ENCODE assay signal across 34 cellular contexts in the genomic region with DNA sequence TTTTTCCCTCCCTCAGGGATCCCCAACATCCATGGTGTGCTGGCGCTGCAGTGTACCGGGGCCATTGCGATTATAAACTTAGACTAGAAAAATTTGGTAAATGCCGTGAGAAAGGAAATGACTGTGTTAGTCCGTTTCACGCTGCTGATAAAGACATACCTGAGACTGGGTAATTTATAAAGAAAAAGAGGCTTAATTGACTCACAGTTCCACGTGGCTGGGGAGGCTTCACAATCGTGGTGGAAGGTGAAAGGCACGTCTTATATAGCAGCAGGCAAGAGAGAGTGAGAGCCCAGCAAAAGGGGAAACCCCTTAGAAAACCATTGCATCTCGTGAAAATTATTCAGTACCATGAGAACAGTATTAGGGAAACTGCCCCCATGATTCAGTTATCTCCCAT. TPM values are rescaled to one million over a fixed set of nuclear protein-coding genes. Genes with fewer than 3 reads are reported as not detected.
"Had no signal": no experiment of that assay in that cellular context is flagged by ENCODE, and none has a peak within 500 bp of the region (broad histone marks: within the 10 kb centered on the region; RNA-seq: fewer than 3 reads in every experiment).

No MANE protein-coding gene starts in this region.

- H3K27me3 Mint-ChIP-seq: type B pancreatic cell had no signal

- H3K9me3 Mint-ChIP-seq: dendritic cell treated with granulocyte-macrophage colony-stimulating factor and Interleukin-4, amounts not matched to agents 40 ng/mL and 50 ng/mL, for 4 days; natural killer cell; type B pancreatic cell had no signal

- H3K4me3 Mint-ChIP-seq: dendritic cell treated with granulocyte-macrophage colony-stimulating factor and Interleukin-4, amounts not matched to agents 40 ng/mL and 50 ng/mL, for 4 days; endodermal cell; memory B cell; natural killer cell; stimulated activated naive B cell treated with anti-CD40 and anti-IgM and Interleukin-4, amounts not matched to agents 10 μg/mL and 1 μg/mL and 100 μg/mL, for 72 hours; type B pancreatic cell had no signal

- DNase-seq: colonic mucosa; effector CD8-positive, alpha-beta T cell; endodermal cell; foreskin keratinocyte; heart left ventricle; kidney; natural killer cell; occipital lobe; ovary; psoas muscle; right cardiac atrium; sigmoid colon; stimulated activated CD4-positive, alpha-beta T cell treated with anti-CD3 and anti-CD28 coated beads, Interleukin-2, amount 100 ng/mL, for 24 hours; stimulated activated naive B cell treated with anti-CD40 and anti-IgM and Interleukin-4, amounts not matched to agents 10 μg/mL and 1 μg/mL and 100 μg/mL, for 72 hours; substantia nigra; testis; tibial artery had no signal

- H3K36me3 Mint-ChIP-seq: memory B cell, natural killer cell had no signal

- ATAC-seq: foreskin keratinocyte, gastroesophageal sphincter, heart left ventricle, left lobe of liver, natural killer cell, psoas muscle, right cardiac atrium had no signal

- H3K27ac Mint-ChIP-seq: dendritic cell treated with granulocyte-macrophage colony-stimulating factor and Interleukin-4, amounts not matched to agents 40 ng/mL and 50 ng/mL, for 4 days; endodermal cell; memory B cell; natural killer cell; stimulated activated naive B cell treated with anti-CD40 and anti-IgM and Interleukin-4, amounts not matched to agents 10 μg/mL and 1 μg/mL and 100 μg/mL, for 72 hours; type B pancreatic cell had no signal

- H3K4me1 Mint-ChIP-seq: endodermal cell; memory B cell; natural killer cell; stimulated activated naive B cell treated with anti-CD40 and anti-IgM and Interleukin-4, amounts not matched to agents 10 μg/mL and 1 μg/mL and 100 μg/mL, for 72 hours had no signal

RNA-seq across cellular contexts. Expression of gene NTSR2, which starts 44.3 kb away (rescaled TPM):
- total RNA-seq: chondrocyte, colonic mucosa, endodermal cell, endothelial cell of umbilical vein, epithelial cell of proximal tubule, esophagus muscularis mucosa, fibroblast of lung, foreskin keratinocyte, gastroesophageal sphincter, hepatocyte, kidney, left lobe of liver, liver, lung, mononuclear cell, natural killer cell, renal cortical epithelial cell, sigmoid colon, skeletal muscle tissue, urinary bladder had no signal
